Comparison of ENCODE assay signal across 1 cellular context in the genomic region with DNA sequence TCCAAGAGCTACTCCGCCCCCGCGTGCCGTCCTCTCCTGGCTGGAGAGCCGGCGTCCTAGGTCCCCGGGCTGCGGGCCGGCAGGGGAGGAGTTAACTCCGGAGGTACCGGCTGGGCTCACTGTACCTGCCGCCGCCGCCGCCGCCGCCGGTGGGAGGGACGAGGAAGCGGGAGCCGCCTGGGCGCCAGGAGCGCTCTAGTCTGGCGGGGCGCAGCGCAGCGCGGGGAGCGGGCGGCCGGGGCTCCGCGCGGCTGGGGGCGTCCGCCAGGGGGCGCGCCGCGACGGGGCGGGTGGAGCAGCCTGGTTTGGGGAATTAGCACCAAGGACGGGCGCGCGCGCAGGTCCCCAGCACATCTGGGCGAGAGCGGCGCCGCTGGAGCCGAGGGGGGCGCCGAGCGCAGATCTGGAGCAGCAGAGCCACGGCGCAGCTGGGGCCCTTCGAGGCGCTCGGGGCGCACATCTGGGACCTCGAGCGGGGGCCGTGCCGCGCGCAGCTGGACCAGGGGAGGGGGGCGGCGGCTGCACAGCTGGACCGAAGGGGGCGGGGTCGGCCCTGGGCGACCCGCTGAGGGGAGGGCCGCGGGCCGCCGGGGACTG.
A peak's percentile ranks its signal among the peaks of the same experiment; 100 is the strongest.
TF ChIP-seq lines count a peak whose summit lies in the region.

NXPH3 (plus strand) TSS at position 348 of the 597 bp plus-strand sequence. CDS start 349 bp downstream, outside the sequence.

TF ChIP-seq in GM12878, 131 proteins besides CTCF, POLR2A, EP300 and RAD21 (continued from another document):
- TF ChIP-seq, protein P1, sequence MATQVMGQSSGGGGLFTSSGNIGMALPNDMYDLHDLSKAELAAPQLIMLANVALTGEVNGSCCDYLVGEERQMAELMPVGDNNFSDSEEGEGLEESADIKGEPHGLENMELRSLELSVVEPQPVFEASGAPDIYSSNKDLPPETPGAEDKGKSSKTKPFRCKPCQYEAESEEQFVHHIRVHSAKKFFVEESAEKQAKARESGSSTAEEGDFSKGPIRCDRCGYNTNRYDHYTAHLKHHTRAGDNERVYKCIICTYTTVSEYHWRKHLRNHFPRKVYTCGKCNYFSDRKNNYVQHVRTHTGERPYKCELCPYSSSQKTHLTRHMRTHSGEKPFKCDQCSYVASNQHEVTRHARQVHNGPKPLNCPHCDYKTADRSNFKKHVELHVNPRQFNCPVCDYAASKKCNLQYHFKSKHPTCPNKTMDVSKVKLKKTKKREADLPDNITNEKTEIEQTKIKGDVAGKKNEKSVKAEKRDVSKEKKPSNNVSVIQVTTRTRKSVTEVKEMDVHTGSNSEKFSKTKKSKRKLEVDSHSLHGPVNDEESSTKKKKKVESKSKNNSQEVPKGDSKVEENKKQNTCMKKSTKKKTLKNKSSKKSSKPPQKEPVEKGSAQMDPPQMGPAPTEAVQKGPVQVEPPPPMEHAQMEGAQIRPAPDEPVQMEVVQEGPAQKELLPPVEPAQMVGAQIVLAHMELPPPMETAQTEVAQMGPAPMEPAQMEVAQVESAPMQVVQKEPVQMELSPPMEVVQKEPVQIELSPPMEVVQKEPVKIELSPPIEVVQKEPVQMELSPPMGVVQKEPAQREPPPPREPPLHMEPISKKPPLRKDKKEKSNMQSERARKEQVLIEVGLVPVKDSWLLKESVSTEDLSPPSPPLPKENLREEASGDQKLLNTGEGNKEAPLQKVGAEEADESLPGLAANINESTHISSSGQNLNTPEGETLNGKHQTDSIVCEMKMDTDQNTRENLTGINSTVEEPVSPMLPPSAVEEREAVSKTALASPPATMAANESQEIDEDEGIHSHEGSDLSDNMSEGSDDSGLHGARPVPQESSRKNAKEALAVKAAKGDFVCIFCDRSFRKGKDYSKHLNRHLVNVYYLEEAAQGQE (IDR thresholded peaks at IDR 0.05; ENCODE audit: low read depth, low read length), result no peak
- TF ChIP-seq NFXL1 (IDR thresholded peaks at IDR 0.05; ENCODE audit: borderline replicate concordance) (0 out of 2 replicates have a peak, but pooled peaks have one; percentile 53), KAT2A (conservative IDR thresholded peaks at IDR 0.05; ENCODE audit: control insufficient read depth, low read depth, low read length) (no peak), PRDM15 (CRISPR knock-in tag; IDR thresholded peaks at IDR 0.05) (no peak), NRF1 (conservative IDR thresholded peaks at IDR 0.05; ENCODE audit: low read depth, low read length) (no peak), IRF4 (IDR thresholded peaks at IDR 0.05; ENCODE audit: low read depth, low read length) (no peak), KDM1A (IDR thresholded peaks at IDR 0.05; ENCODE audit: borderline replicate concordance) (no peak), EZH2 (IDR thresholded peaks at IDR 0.05; ENCODE audit: borderline replicate concordance, control insufficient read depth, low read depth, low read length) (no peak), BCL11A (IDR thresholded peaks at IDR 0.05; ENCODE audit: low read depth, low read length) (no peak), IKZF1 (conservative IDR thresholded peaks at IDR 0.05) (peak; percentile 79), ATF7 (IDR thresholded peaks at IDR 0.05; ENCODE audit: low read depth) (no peak)
- TF ChIP-seq, protein P2, sequence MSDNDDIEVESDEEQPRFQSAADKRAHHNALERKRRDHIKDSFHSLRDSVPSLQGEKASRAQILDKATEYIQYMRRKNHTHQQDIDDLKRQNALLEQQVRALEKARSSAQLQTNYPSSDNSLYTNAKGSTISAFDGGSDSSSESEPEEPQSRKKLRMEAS (IDR thresholded peaks at IDR 0.05; ENCODE audit: low read depth, low read length), result no peak
TF ChIP-seq in GM12878: peak in this region for 18.
